Comparison of ENCODE assay signal across 30 cellular contexts in genomic region chr4:6031831-6032230, GRCh38. TPM values are rescaled to one million over a fixed set of nuclear protein-coding genes. Genes with fewer than 3 reads are reported as not detected.
"Had no signal": no experiment of that assay in that cellular context is flagged by ENCODE, and none has a peak within 500 bp of the region (broad histone marks: within the 10 kb centered on the region; RNA-seq: fewer than 3 reads in every experiment).

No MANE protein-coding gene starts in this region.

- H3K9me3 ChIP-seq: body of pancreas, right lobe of liver, uterus had no signal

- H3K27me3 ChIP-seq: body of pancreas, cardiac muscle cell, right lobe of liver, uterus had no signal

- H3K36me3 Mint-ChIP-seq: activated naive CD4-positive, alpha-beta T cell treated with anti-CD3 and anti-CD28 coated beads, Interleukin-2, amount 50 U/mL, for 72 hours; mesothelial cell of epicardium; naive thymus-derived CD4-positive, alpha-beta T cell had no signal

- H3K36me3 ChIP-seq: cardiac muscle cell, right lobe of liver, uterus had no signal

- DNase-seq: activated CD4-positive, alpha-beta T cell treated with anti-CD3 and anti-CD28 coated beads for 4 hours; activated CD4-positive, alpha-beta T cell treated with anti-CD3 and anti-CD28 coated beads, Interleukin-2, amount 50 U/mL, for 4 hours; activated naive CD4-positive, alpha-beta T cell; activated T-cell treated with anti-CD3 and anti-CD28 coated beads for 4 hours; activated T-cell treated with anti-CD3 and anti-CD28 coated beads, Interleukin-2, amount 50 U/mL, for 72 hours; body of pancreas; cerebellar nuclear complex; effector memory CD8-positive, alpha-beta T cell; foreskin fibroblast; hippocampal formation; left cardiac atrium; naive thymus-derived CD4-positive, alpha-beta T cell; right lobe of liver; stimulated activated CD4-positive, alpha-beta T cell treated with anti-CD3 and anti-CD28 coated beads, Interleukin-12 subunit alpha, Interleukin-12 subunit beta, amount 100 ng/mL, for 4 hours; stimulated activated CD4-positive, alpha-beta T cell treated with anti-CD3 and anti-CD28 coated beads, Interleukin-4, amount 100 ng/mL, for 1 hour; stimulated activated naive CD8-positive, alpha-beta T cell treated with anti-CD3 and anti-CD28 coated beads, Interleukin-15, Interleukin-2, amounts not matched to agents 100 U/mL and 50 U/mL, for 24 hours; T-helper 9 cell; uterus had no signal

- ATAC-seq: activated naive CD4-positive, alpha-beta T cell treated with anti-CD3 and anti-CD28 coated beads, Interleukin-2, amount 50 U/mL, for 72 hours; activated T-cell treated with anti-CD3 and anti-CD28 coated beads, Interleukin-2, amount 50 U/mL, for 72 hours; body of pancreas; effector memory CD8-positive, alpha-beta T cell; left cardiac atrium; naive thymus-derived CD4-positive, alpha-beta T cell; stimulated activated naive CD8-positive, alpha-beta T cell treated with anti-CD3 and anti-CD28 coated beads, Interleukin-15, Interleukin-2, amounts not matched to agents 100 U/mL and 50 U/mL, for 24 hours had no signal

- H3K4me3 Mint-ChIP-seq: activated T-cell treated with anti-CD3 and anti-CD28 coated beads, Interleukin-2, amount 50 U/mL, for 72 hours; effector memory CD8-positive, alpha-beta T cell; mesothelial cell of epicardium; naive thymus-derived CD4-positive, alpha-beta T cell; neural crest cell; T-helper 1 cell treated with Interleukin-12 subunit alpha and Interleukin-12 subunit beta and Interleukin-4 antibody, amounts not matched to agents 30 μg/mL and 1 μg/mL, for 36 hours had no signal

- H3K4me3 ChIP-seq: body of pancreas, cardiac muscle cell, coronary artery, right lobe of liver, skin epidermis, uterus had no signal

- H3K27ac ChIP-seq: body of pancreas, cardiac muscle cell, coronary artery, skin epidermis, uterus, VCaP had no signal

- H3K9me3 Mint-ChIP-seq: activated naive CD4-positive, alpha-beta T cell treated with anti-CD3 and anti-CD28 coated beads, Interleukin-2, amount 50 U/mL, for 72 hours; activated T-cell treated with anti-CD3 and anti-CD28 coated beads, Interleukin-2, amount 50 U/mL, for 72 hours; effector memory CD8-positive, alpha-beta T cell; mesothelial cell of epicardium; neural crest cell; T-helper 1 cell treated with Interleukin-12 subunit alpha and Interleukin-12 subunit beta and Interleukin-4 antibody, amounts not matched to agents 30 μg/mL and 1 μg/mL, for 36 hours had no signal

- H3K27me3 Mint-ChIP-seq: effector memory CD8-positive, alpha-beta T cell had no signal

- H3K4me1 Mint-ChIP-seq: mesothelial cell of epicardium had no signal

- H3K27ac Mint-ChIP-seq: activated naive CD4-positive, alpha-beta T cell treated with anti-CD3 and anti-CD28 coated beads, Interleukin-2, amount 50 U/mL, for 72 hours; effector memory CD8-positive, alpha-beta T cell; mesothelial cell of epicardium; naive thymus-derived CD4-positive, alpha-beta T cell; progenitor cell of endocrine pancreas; T-helper 1 cell treated with Interleukin-12 subunit alpha and Interleukin-12 subunit beta and Interleukin-4 antibody, amounts not matched to agents 30 μg/mL and 1 μg/mL, for 36 hours had no signal

- H3K4me1 ChIP-seq: body of pancreas, uterus had no signal

RNA-seq across cellular contexts. Expression of gene C4orf50, which starts 13.6 kb away (rescaled TPM):
- total RNA-seq: endothelial cell of umbilical vein, lower leg skin, renal cortical epithelial cell had no signal
